Comparison of ENCODE assay signal across 23 cellular contexts in the genomic region with DNA sequence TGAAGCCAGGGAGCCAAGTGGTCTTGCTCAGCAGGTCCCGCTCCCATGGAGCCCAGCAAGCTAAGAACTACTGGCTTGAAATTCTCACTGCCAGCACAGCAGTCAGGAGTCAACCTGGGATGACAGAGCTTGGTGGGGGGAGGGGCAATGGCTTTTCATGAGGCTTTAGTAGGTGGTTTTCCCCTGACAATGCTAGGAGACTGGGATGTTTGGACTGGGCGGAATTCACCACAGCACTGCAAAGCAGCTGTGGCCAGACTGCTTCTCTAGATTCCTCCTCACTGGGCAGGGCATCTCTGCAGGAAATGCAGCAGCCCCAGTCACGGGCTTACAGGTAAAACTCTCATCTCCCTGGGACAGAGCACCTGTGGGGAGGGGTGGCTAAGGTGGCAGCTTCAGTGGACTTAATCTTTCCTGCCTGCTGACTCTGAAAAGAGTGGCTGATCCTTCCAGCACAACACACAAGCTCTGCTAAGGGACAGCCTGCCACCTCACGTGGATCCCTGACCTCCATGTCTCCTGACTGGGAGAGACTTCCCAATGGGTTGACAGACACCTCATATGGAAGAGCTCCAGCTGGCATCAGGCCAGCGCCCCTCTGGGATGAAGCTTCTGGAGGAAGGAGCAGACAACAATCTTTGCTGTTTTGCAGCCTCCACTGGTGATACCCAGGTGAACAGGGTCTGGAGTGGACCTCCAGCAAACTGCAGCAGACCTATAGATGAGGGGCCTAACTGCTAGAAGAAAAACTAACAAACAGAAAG.
"Had no signal": no experiment of that assay in that cellular context is flagged by ENCODE, and none has a peak within 500 bp of the region (broad histone marks: within the 10 kb centered on the region; RNA-seq: fewer than 3 reads in every experiment).

No MANE protein-coding gene starts in this region.

- H3K4me3 ChIP-seq: colonic mucosa, heart right ventricle, left ventricle myocardium inferior, lung, psoas muscle, skin epidermis, testis, tibial nerve had no signal

- H3K36me3 Mint-ChIP-seq: immature natural killer cell; naive thymus-derived CD4-positive, alpha-beta T cell; stimulated activated naive B cell treated with anti-CD40 and anti-IgM and Interleukin-4, amounts not matched to agents 10 μg/mL and 1 μg/mL and 100 μg/mL, for 72 hours had no signal

- DNase-seq: colonic mucosa; effector CD4-positive, alpha-beta T cell; heart right ventricle; hypothalamus; immature natural killer cell; kidney; left cardiac atrium; left ventricle myocardium inferior; mesenchymal stem cell; naive thymus-derived CD4-positive, alpha-beta T cell; nephron progenitor cell; psoas muscle; retina; stimulated activated CD4-positive, alpha-beta T cell treated with anti-CD3 and anti-CD28 coated beads, Interleukin-2, amount 100 ng/mL, for 24 hours; stimulated activated CD4-positive, alpha-beta T cell treated with anti-CD3 and anti-CD28 coated beads, Interleukin-4, amount 100 ng/mL, for 4 hours; stimulated activated naive B cell treated with anti-CD40 and anti-IgM and Interleukin-4, amounts not matched to agents 10 μg/mL and 1 μg/mL and 100 μg/mL, for 72 hours; stimulated activated naive CD8-positive, alpha-beta T cell treated with anti-CD3 and anti-CD28 coated beads, Interleukin-15, amount 100 ng/mL, for 72 hours; testis had no signal

- H3K27ac Mint-ChIP-seq: immature natural killer cell; naive thymus-derived CD4-positive, alpha-beta T cell; nephron progenitor cell; stimulated activated naive B cell treated with anti-CD40 and anti-IgM and Interleukin-4, amounts not matched to agents 10 μg/mL and 1 μg/mL and 100 μg/mL, for 72 hours; stimulated activated naive CD8-positive, alpha-beta T cell treated with anti-CD3 and anti-CD28 coated beads, Interleukin-15, amount 100 ng/mL, for 72 hours had no signal

- H3K27me3 Mint-ChIP-seq: stimulated activated naive B cell treated with anti-CD40 and anti-IgM and Interleukin-4, amounts not matched to agents 10 μg/mL and 1 μg/mL and 100 μg/mL, for 72 hours; stimulated activated naive CD8-positive, alpha-beta T cell treated with anti-CD3 and anti-CD28 coated beads, Interleukin-15, amount 100 ng/mL, for 72 hours had no signal

- H3K4me3 Mint-ChIP-seq: immature natural killer cell; naive thymus-derived CD4-positive, alpha-beta T cell; nephron progenitor cell; stimulated activated naive B cell treated with anti-CD40 and anti-IgM and Interleukin-4, amounts not matched to agents 10 μg/mL and 1 μg/mL and 100 μg/mL, for 72 hours; stimulated activated naive CD8-positive, alpha-beta T cell treated with anti-CD3 and anti-CD28 coated beads, Interleukin-15, amount 100 ng/mL, for 72 hours had no signal

- H3K9me3 ChIP-seq: colonic mucosa, neutrophil, psoas muscle, testis had no signal

- H3K36me3 ChIP-seq: colonic mucosa, heart right ventricle, left ventricle myocardium inferior, neutrophil, tibial nerve had no signal

- H3K4me1 Mint-ChIP-seq: immature natural killer cell; naive thymus-derived CD4-positive, alpha-beta T cell; stimulated activated naive B cell treated with anti-CD40 and anti-IgM and Interleukin-4, amounts not matched to agents 10 μg/mL and 1 μg/mL and 100 μg/mL, for 72 hours; stimulated activated naive CD8-positive, alpha-beta T cell treated with anti-CD3 and anti-CD28 coated beads, Interleukin-15, amount 100 ng/mL, for 72 hours had no signal

- H3K4me1 ChIP-seq: colonic mucosa, heart right ventricle, left ventricle myocardium inferior, psoas muscle, testis, tibial nerve had no signal

- ATAC-seq: heart right ventricle; left cardiac atrium; naive thymus-derived CD4-positive, alpha-beta T cell; psoas muscle; sciatic nerve; stimulated activated naive B cell treated with anti-CD40 and anti-IgM and Interleukin-4, amounts not matched to agents 10 μg/mL and 1 μg/mL and 100 μg/mL, for 72 hours; stimulated activated naive CD8-positive, alpha-beta T cell treated with anti-CD3 and anti-CD28 coated beads, Interleukin-15, amount 100 ng/mL, for 72 hours had no signal

- H3K27me3 ChIP-seq: colonic mucosa, heart right ventricle, neutrophil, testis, tibial nerve had no signal

- H3K27ac ChIP-seq: colonic mucosa, heart right ventricle, left ventricle myocardium inferior, neutrophil, psoas muscle, skin epidermis, testis, tibial nerve had no signal
